Comparison of ENCODE assay signal across 8 cellular contexts in genomic region chr9:93682155-93682968, GRCh38.
DNase-seq lines count a peak whose midpoint lies in the region; ATAC-seq and TF ChIP-seq lines count a peak whose summit lies in the region.

No MANE protein-coding gene starts in this region.

- POLR2A ChIA-PET in A673 (lab: Charles Lee; ENCODE audit: low non-redundant PET): no interaction called here

- H3K9me3 ChIP-seq in A673 (ENCODE audit: low read depth, low read length, poor library complexity, severe bottlenecking) (no peaks in the 10 kb centered on the region), colonic mucosa (no peaks in the 10 kb centered on the region), liver (ENCODE audit: control insufficient read depth in 4 of 4, low read length in 3 of 4) (no peaks in the 10 kb centered on the region)

- H3K9ac ChIP-seq in colonic mucosa (ENCODE audit: low read depth in 2 of 2, low read length in 2 of 2): no peak overlapping the region
- no peak overlapping the region for H3K9ac ChIP-seq in liver (ENCODE audit: low read depth in 1 of 2, low read length in 2 of 2)

- DNase-seq in A673 (ENCODE audit: low spot score): peak; percentile 71
- DNase-seq in GM13977 (ENCODE audit: low spot score): peak; percentile 81
- DNase-seq in NCI-H2029 treated with DMSO at 0.1 percent for 48 hours (lab: John Stamatoyannopoulos, UW): peak; percentile 45
- peak; percentile 42 for DNase-seq in activated CD4-positive, alpha-beta T cell treated with anti-CD3 and anti-CD28 coated beads for 1 hour
- peak; percentile 73 for DNase-seq in colonic mucosa
- DNase-seq in stimulated activated CD4-positive, alpha-beta T cell treated with anti-CD3 and anti-CD28 coated beads, TNF-alpha, amount 100 ng/mL, for 48 hours (ENCODE audit: low read depth in 3 of 3): peak; percentile 46 to 53 (median 47)

- ATAC-seq in GM21360 (IDR thresholded peaks at IDR 0.05; ENCODE audit: unreplicated experiment): no peak

- no peak overlapping the region for H3K27ac ChIP-seq in A673 (ENCODE audit: low read depth, low read length, poor library complexity, severe bottlenecking)
- no peak overlapping the region for H3K27ac ChIP-seq in colonic mucosa
- H3K27ac ChIP-seq in liver (ENCODE audit: low read depth in 1 of 2, low read length in 2 of 2): no peak overlapping the region

- intact Hi-C loops in A673 (cut with micrococcal nuclease; ENCODE audit: unreplicated experiment) (no loop called here), colonic mucosa (cut with DNase I) (loop anchor here (2.0 to 10.0 kb wide), 3 partner anchors 280 to 532 kb away; no protein-coding TSS in a partner anchor)

- no TSS peak for BruUV-seq in A673 (replicated peaks; lab: Mats Ljungman, UMichigan)

- H3K27me3 ChIP-seq in A673 (replicated peaks; ENCODE audit: insufficient read depth, low read depth, low read length, poor library complexity) (no peaks in the 10 kb centered on the region), colonic mucosa (no peaks in the 10 kb centered on the region), liver (ENCODE audit: control insufficient read depth in 4 of 4, insufficient read depth in 4 of 4, low read length in 3 of 4) (no peaks in the 10 kb centered on the region)

- in situ Hi-C loops in GM13977 (cut with MboI; ENCODE audit: low pct_unique_long_range_greater_than_20kb, low sequenced_read_pairs, unreplicated experiment): loop anchor here (25.0 kb wide), 1 partner anchor 280 kb away; the partner anchor contains the start of gene BARX1

- TF ChIP-seq CTCF in A673 (conservative IDR thresholded peaks at IDR 0.05; ENCODE audit: low read depth, low read length) (peak; percentile 86), GM13977 (IDR thresholded peaks at IDR 0.05; ENCODE audit: extremely low read depth, insufficient read depth, missing control alignments) (peak; percentile 84), colonic mucosa (IDR thresholded peaks at IDR 0.05) (peak; percentile 78), liver (IDR thresholded peaks at IDR 0.05; ENCODE audit: low read depth, low read length, missing input control) (peak; percentile 83)

- peaks cover 8% of the 10 kb centered on the region for H3K36me3 ChIP-seq in A673 (ENCODE audit: insufficient read depth, low read length, poor library complexity, severe bottlenecking)
- H3K36me3 ChIP-seq in colonic mucosa: no peaks in the 10 kb centered on the region
- peaks cover 3 to 11% (median 6%) of the 10 kb centered on the region in 4 donors for H3K36me3 ChIP-seq in liver (ENCODE audit: control insufficient read depth in 4 of 4, insufficient read depth in 3 of 4, low read depth in 1 of 4, low read length in 3 of 4)

- H3K4me3 ChIP-seq in A673 (ENCODE audit: low read depth, low read length, poor library complexity, severe bottlenecking) (no peak overlapping the region), colonic mucosa (no peak overlapping the region), liver (ENCODE audit: low read depth in 1 of 3, low read length in 3 of 3) (no peak overlapping the region)

- CTCF ChIA-PET in A673 (lab: Charles Lee): interaction anchor here (0.9 to 1.3 kb wide), 2 partner anchors 320 to 531 kb away, joined by 3 to 4 read pairs; no protein-coding TSS in a partner anchor

- H3K4me1 ChIP-seq in A673 (ENCODE audit: insufficient read depth, low read length, poor library complexity, severe bottlenecking) (no peaks in the 10 kb centered on the region), colonic mucosa (no peaks in the 10 kb centered on the region), liver (ENCODE audit: control insufficient read depth in 4 of 4, insufficient read depth in 4 of 4, low read length in 3 of 4) (peaks cover 0 to 9% (median 0%) of the 10 kb centered on the region in 4 donors)

- TF ChIP-seq RAD21 in liver (IDR thresholded peaks at IDR 0.05): peak; percentile 93

- 46% methylated on average over 19 of the region's 19 CpGs for WGBS in liver

TF ChIP-seq in liver, 16 proteins besides CTCF, POLR2A, EP300 and RAD21:
- TF ChIP-seq NR2F2 (IDR thresholded peaks at IDR 0.05) (no peak), EGR1 (IDR thresholded peaks at IDR 0.05; ENCODE audit: low read depth in 2 of 2) (no peak), GABPA (IDR thresholded peaks at IDR 0.05 in 1 of 2, conservative IDR thresholded peaks at IDR 0.05 in 1 of 2) (no peak), ZBTB33 (IDR thresholded peaks at IDR 0.05) (no peak), HNF4A (conservative IDR thresholded peaks at IDR 0.05) (no peak), FOXA2 (IDR thresholded peaks at IDR 0.05) (no peak), HNF4G (IDR thresholded peaks at IDR 0.05) (no peak), SP1 (IDR thresholded peaks at IDR 0.05) (no peak), FOXA1 (IDR thresholded peaks at IDR 0.05) (no peak), ATF3 (IDR thresholded peaks at IDR 0.05) (no peak), TAF1 (conservative IDR thresholded peaks at IDR 0.05) (no peak)
- TF ChIP-seq, protein P1, sequence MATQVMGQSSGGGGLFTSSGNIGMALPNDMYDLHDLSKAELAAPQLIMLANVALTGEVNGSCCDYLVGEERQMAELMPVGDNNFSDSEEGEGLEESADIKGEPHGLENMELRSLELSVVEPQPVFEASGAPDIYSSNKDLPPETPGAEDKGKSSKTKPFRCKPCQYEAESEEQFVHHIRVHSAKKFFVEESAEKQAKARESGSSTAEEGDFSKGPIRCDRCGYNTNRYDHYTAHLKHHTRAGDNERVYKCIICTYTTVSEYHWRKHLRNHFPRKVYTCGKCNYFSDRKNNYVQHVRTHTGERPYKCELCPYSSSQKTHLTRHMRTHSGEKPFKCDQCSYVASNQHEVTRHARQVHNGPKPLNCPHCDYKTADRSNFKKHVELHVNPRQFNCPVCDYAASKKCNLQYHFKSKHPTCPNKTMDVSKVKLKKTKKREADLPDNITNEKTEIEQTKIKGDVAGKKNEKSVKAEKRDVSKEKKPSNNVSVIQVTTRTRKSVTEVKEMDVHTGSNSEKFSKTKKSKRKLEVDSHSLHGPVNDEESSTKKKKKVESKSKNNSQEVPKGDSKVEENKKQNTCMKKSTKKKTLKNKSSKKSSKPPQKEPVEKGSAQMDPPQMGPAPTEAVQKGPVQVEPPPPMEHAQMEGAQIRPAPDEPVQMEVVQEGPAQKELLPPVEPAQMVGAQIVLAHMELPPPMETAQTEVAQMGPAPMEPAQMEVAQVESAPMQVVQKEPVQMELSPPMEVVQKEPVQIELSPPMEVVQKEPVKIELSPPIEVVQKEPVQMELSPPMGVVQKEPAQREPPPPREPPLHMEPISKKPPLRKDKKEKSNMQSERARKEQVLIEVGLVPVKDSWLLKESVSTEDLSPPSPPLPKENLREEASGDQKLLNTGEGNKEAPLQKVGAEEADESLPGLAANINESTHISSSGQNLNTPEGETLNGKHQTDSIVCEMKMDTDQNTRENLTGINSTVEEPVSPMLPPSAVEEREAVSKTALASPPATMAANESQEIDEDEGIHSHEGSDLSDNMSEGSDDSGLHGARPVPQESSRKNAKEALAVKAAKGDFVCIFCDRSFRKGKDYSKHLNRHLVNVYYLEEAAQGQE (IDR thresholded peaks at IDR 0.05): no peak
- TF ChIP-seq, protein P2, sequence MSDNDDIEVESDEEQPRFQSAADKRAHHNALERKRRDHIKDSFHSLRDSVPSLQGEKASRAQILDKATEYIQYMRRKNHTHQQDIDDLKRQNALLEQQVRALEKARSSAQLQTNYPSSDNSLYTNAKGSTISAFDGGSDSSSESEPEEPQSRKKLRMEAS (IDR thresholded peaks at IDR 0.05): no peak
TF ChIP-seq in liver: peak in this region for 0.
